ENCODE assay signal across 22 cellular contexts in the genomic region with DNA sequence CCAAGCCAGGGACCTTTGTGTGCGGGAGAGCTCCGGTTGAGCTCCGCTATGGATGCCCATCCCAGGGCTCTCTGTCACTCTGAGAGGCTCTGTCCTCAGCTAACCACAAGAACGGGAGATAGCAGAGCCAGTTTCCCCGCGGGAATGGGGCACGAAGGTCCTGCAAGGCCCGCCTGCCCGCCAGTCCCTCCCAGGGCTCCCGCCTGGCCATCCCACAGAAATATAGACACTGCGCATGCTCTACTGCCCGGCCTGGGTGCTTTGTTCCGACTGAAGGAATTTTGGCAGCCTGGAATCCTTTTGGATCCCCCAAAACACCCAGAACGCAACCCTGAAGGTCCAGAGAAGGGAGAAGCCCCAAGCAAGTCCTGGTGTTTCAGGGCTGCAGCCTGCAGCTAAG. TPM values are rescaled to one million over a fixed set of nuclear protein-coding genes. Genes with fewer than 3 reads are reported as not detected.
DNase-seq lines count a peak whose midpoint lies in the region; ATAC-seq, FAIRE-seq and TF ChIP-seq lines count a peak whose summit lies in the region.
"Had no signal": no experiment of that assay in that cellular context is flagged by ENCODE, and none has a peak within 500 bp of the region (broad histone marks: within the 10 kb centered on the region; RNA-seq: fewer than 3 reads in every experiment).

No MANE protein-coding gene starts in this region.

- POLR2A ChIA-PET in K562 (lab: Yijun Ruan, JAX): interaction anchor here (0.5 to 1.2 kb wide), 2 partner anchors 12 to 49 kb away, joined by 3 to 6 read pairs; no protein-coding TSS in a partner anchor
- POLR2A ChIA-PET in HepG2 (lab: Yijun Ruan, JAX): no interaction called here

- FAIRE-seq in K562 (lab: Jason Lieb, UNC) (no peak), HepG2 (lab: Jason Lieb, UNC) (no peak)
- FAIRE-seq: D721Med, GM12892 had no signal

- no peaks in the 10 kb centered on the region for H3K4me1 Mint-ChIP-seq in activated naive CD4-positive, alpha-beta T cell treated with anti-CD3 and anti-CD28 coated beads for 36 hours (ENCODE audit: low read depth)
- H3K4me1 Mint-ChIP-seq: CD4-positive, alpha-beta memory T cell had no signal

- DNase-seq in K562 (ENCODE audit: extremely low read depth in 1 of 4, low spot score in 3 of 4): no peak
- no peak for DNase-seq in HepG2 (ENCODE audit: low spot score)
- DNase-seq in middle frontal gyrus (ENCODE audit: extremely low spot score, low spot score): no peak
- DNase-seq in activated naive CD4-positive, alpha-beta T cell treated with anti-CD3 and anti-CD28 coated beads for 36 hours: no peak
- no peak for DNase-seq in globus pallidus (ENCODE audit: low spot score)
- no peak for DNase-seq in SHP77 treated with DMSO at 0.1 percent for 48 hours (lab: John Stamatoyannopoulos, UW)
- DNase-seq: CD4-positive, alpha-beta memory T cell; GDM1; NCI-H1694; NCI-H345 had no signal

- in situ Hi-C loops in K562 (cut with MboI) (no loop called here), HepG2 (cut with HindIII; ENCODE audit: extremely low pct_ligation_motif_present, low pct_unique_long_range_greater_than_20kb) (no loop called here)

- 0 out of 2 replicates have a peak overlapping the region, but pooled peaks have one; percentile 6 for H3K4me3 ChIP-seq in K562
- peak overlapping the region in 1 of 3 experiments; percentile 52; a peak in 1 of 6 replicates for H3K4me3 ChIP-seq in HepG2 (replicated peaks in 1 of 3; ENCODE audit: insufficient read depth in 1 of 3, low read depth in 2 of 3, low read length in 3 of 3)
- H3K4me3 ChIP-seq: GM23248, MG63, PC-9 had no signal

- H3K27ac Mint-ChIP-seq in activated naive CD4-positive, alpha-beta T cell treated with anti-CD3 and anti-CD28 coated beads for 36 hours: no peak overlapping the region
- H3K27ac Mint-ChIP-seq: CD4-positive, alpha-beta memory T cell had no signal

- H3K27me3 ChIP-seq in K562 (ENCODE audit: control insufficient read depth in 2 of 2, insufficient read depth in 2 of 2, low read length in 2 of 2) (no peaks in the 10 kb centered on the region; a peak in 1 of 5 replicates), HepG2 (ENCODE audit: control insufficient read depth in 1 of 2, insufficient read depth in 2 of 2, low read length in 2 of 2) (no peaks in the 10 kb centered on the region)
- H3K27me3 ChIP-seq: BE2C, MG63 had no signal

- no peaks in the 10 kb centered on the region for H3K36me3 ChIP-seq in K562 (ENCODE audit: control insufficient read depth, insufficient read depth, low read length)
- H3K36me3 ChIP-seq in HepG2 (replicated peaks in 1 of 2; ENCODE audit: control insufficient read depth in 1 of 2, insufficient read depth in 2 of 2, low read length in 2 of 2): no peaks in the 10 kb centered on the region
- H3K36me3 ChIP-seq: BE2C, MG63 had no signal

- no peak for TF ChIP-seq RAD21 in K562 (CRISPR knock-in tag; conservative IDR thresholded peaks at IDR 0.05 in 1 of 2, IDR thresholded peaks at IDR 0.05 in 1 of 2)
- no peak for TF ChIP-seq RAD21 in HepG2 (CRISPR knock-in tag; IDR thresholded peaks at IDR 0.05)

- TF ChIP-seq CTCF in K562 (IDR thresholded peaks at IDR 0.05 in 2 of 3, conservative IDR thresholded peaks at IDR 0.05 in 1 of 3; ENCODE audit: insufficient read depth in 2 of 3, low read depth in 1 of 3, low read length in 3 of 3) (no peak), HepG2 (CRISPR knock-in tag; IDR thresholded peaks at IDR 0.05) (no peak)

- H3K27me3 Mint-ChIP-seq in activated naive CD4-positive, alpha-beta T cell treated with anti-CD3 and anti-CD28 coated beads for 36 hours (ENCODE audit: low read depth): no peaks in the 10 kb centered on the region
- H3K27me3 Mint-ChIP-seq: CD4-positive, alpha-beta memory T cell had no signal

- H4K20me1 ChIP-seq in K562 (replicated peaks; ENCODE audit: control insufficient read depth, insufficient read depth, low read length) (no peaks in the 10 kb centered on the region), HepG2 (ENCODE audit: insufficient read depth, low read length) (no peaks in the 10 kb centered on the region)

- H3K4me1 ChIP-seq in K562 (replicated peaks in 1 of 2; ENCODE audit: control insufficient read depth in 2 of 2, insufficient read depth in 2 of 2, low read length in 2 of 2) (peaks cover 0 to 8% of the 10 kb centered on the region in 2 experiments; a peak in 2 of 5 replicates), HepG2 (ENCODE audit: insufficient read depth, low read length) (0 out of 2 replicates have a peak, but pooled peaks cover 7% of the 10 kb centered on the region)
- H3K4me1 ChIP-seq: BE2C had no signal

- BruUV-seq in K562 (replicated peaks; lab: Mats Ljungman, UMichigan): no TSS peak
- BruUV-seq in HepG2 (replicated peaks; lab: Mats Ljungman, UMichigan): no TSS peak

- H3K4me3 Mint-ChIP-seq in activated naive CD4-positive, alpha-beta T cell treated with anti-CD3 and anti-CD28 coated beads for 36 hours: no peak overlapping the region
- H3K4me3 Mint-ChIP-seq: CD4-positive, alpha-beta memory T cell had no signal

- intact Hi-C loops in K562 (cut with micrococcal nuclease) (loop anchor here (1.0 to 5.0 kb wide), 2 partner anchors 423 to 578 kb away; no protein-coding TSS in a partner anchor), HepG2 (cut with micrococcal nuclease; ENCODE audit: unreplicated experiment) (no loop called here)
- intact Hi-C loops in activated naive CD4-positive, alpha-beta T cell treated with anti-CD3 and anti-CD28 coated beads for 36 hours (cut with micrococcal nuclease): no loop called here

- peaks cover 10% of the 10 kb centered on the region for H3K9me3 Mint-ChIP-seq in activated naive CD4-positive, alpha-beta T cell treated with anti-CD3 and anti-CD28 coated beads for 36 hours

- peak overlapping the region; percentile 85 for H3K4me2 ChIP-seq in K562 (ENCODE audit: insufficient read depth, low read length)
- peak overlapping the region; percentile 73 for H3K4me2 ChIP-seq in HepG2 (ENCODE audit: low read depth, low read length)
- H3K4me2 ChIP-seq: KMS-11, PC-9, SK-N-SH had no signal

- CTCF ChIA-PET in K562 (lab: Yijun Ruan, JAX; ENCODE audit: low intra/inter-chr PET ratio): interaction anchor here (0.7 to 1.7 kb wide), 3 partner anchors 107 to 498 kb away, joined by 3 to 15 read pairs (median 4); no protein-coding TSS in a partner anchor
- CTCF ChIA-PET in HepG2 (lab: Yijun Ruan, JAX; ENCODE audit: low intra/inter-chr PET ratio, low total read pairs): no interaction called here
- CTCF ChIA-PET in activated naive CD4-positive, alpha-beta T cell treated with anti-CD3 and anti-CD28 coated beads for 36 hours (lab: Charles Lee): no interaction called here

- H2AFZ ChIP-seq in K562 (ENCODE audit: low read depth, low read length) (peak overlapping the region; percentile 92), HepG2 (ENCODE audit: low read length) (no peak overlapping the region)
- H2AFZ ChIP-seq: GM23248 had no signal

- H3K9me1 ChIP-seq in K562 (ENCODE audit: control insufficient read depth, insufficient read depth, low read length): no peaks in the 10 kb centered on the region

- TF ChIP-seq POLR2A in K562 (conservative IDR thresholded peaks at IDR 0.05) (no peak), HepG2 (IDR thresholded peaks at IDR 0.05; ENCODE audit: insufficient read depth in 1 of 2, low read depth in 2 of 2, low read length in 2 of 2) (no peak)

- no peak overlapping the region for H3K27ac ChIP-seq in K562 (ENCODE audit: extremely low read depth, low read depth, low read length)
- no peak overlapping the region for H3K27ac ChIP-seq in HepG2 (ENCODE audit: extremely low read length, insufficient read depth, low read length)
- H3K27ac ChIP-seq: GM23248, KMS-11, PC-9 had no signal

- ATAC-seq in HG03432 (IDR thresholded peaks at IDR 0.05; ENCODE audit: unreplicated experiment): peak; percentile 5
- ATAC-seq in K562: peak; percentile 36
- peak; percentile 50 for ATAC-seq in HepG2
- ATAC-seq: Right ventricle myocardium inferior had no signal

- no peaks in the 10 kb centered on the region for H3K79me2 ChIP-seq in K562 (ENCODE audit: control insufficient read depth, insufficient read depth, low read length)
- H3K79me2 ChIP-seq in HepG2 (ENCODE audit: insufficient read depth, low read length): no peaks in the 10 kb centered on the region

- 8% methylated on average over 13 of the region's 14 CpGs for WGBS in K562 (ENCODE audit: insufficient coverage, low coverage, missing lambda C conversion rate)
- 45% methylated on average over 6 of the region's 14 CpGs for WGBS in HepG2 (ENCODE audit: low lambda C conversion rate)

- peak overlapping the region in 1 of 2 experiments; percentile 75; a peak in 2 of 4 replicates for H3K9ac ChIP-seq in K562 (ENCODE audit: insufficient read depth in 1 of 2, low read depth in 2 of 2, low read length in 2 of 2)
- no peak overlapping the region for H3K9ac ChIP-seq in HepG2 (ENCODE audit: insufficient read depth, low read depth, low read length)
- H3K9ac ChIP-seq: GM23248, KMS-11, SK-N-SH had no signal

- TF ChIP-seq EP300 in K562 (IDR thresholded peaks at IDR 0.05; ENCODE audit: low read length): no peak
- TF ChIP-seq EP300 in HepG2 (IDR thresholded peaks at IDR 0.05; ENCODE audit: low read depth in 2 of 2, low read length in 2 of 2): no peak
- no peak for TF ChIP-seq EP300 in HepG2 (CRISPR knock-in tag; IDR thresholded peaks at IDR 0.05; ENCODE audit: borderline replicate concordance)

- no peaks in the 10 kb centered on the region for H3K36me3 Mint-ChIP-seq in activated naive CD4-positive, alpha-beta T cell treated with anti-CD3 and anti-CD28 coated beads for 36 hours (ENCODE audit: low read depth)
- H3K36me3 Mint-ChIP-seq: CD4-positive, alpha-beta memory T cell had no signal

- H3K9me3 ChIP-seq in K562 (replicated peaks; ENCODE audit: control insufficient read depth, insufficient read depth, low read depth, low read length) (no peaks in the 10 kb centered on the region), HepG2 (ENCODE audit: low read length) (no peaks in the 10 kb centered on the region)
- H3K9me3 ChIP-seq: BE2C, MG63, SK-N-SH had no signal

RNA-seq across cellular contexts. Expression of a gene that starts 8.6 kb away (rescaled TPM):
- not detected in 2 replicates for total RNA-seq in K562 (2011; cell fraction: chromatin; rRNA removed; ENCODE audit: low replicate concordance)
- total RNA-seq in K562 (2011; cell fraction: nucleolus; rRNA removed): not detected in 2 replicates
- not detected in 2 replicates for total RNA-seq in K562 (2011; cell fraction: nucleoplasm; rRNA removed)
- total RNA-seq in K562 (2014; rRNA removed): not detected in 2 replicates
- not detected in 2 replicates for total RNA-seq in K562 (2014; rRNA removed; fragmentation: Illumina TruSeq; extraction: Trizol)
- not detected in 2 replicates for total RNA-seq in K562 (2015; rRNA removed; fragmentation: Illumina TruSeq; extraction: Trizol)
- not detected in 2 replicates for total RNA-seq in K562 (2021)
- polyA plus RNA-seq in K562 (2011; rRNA removed): not detected in 2 replicates
- not detected in 2 replicates for polyA plus RNA-seq in K562 (2011; cell fraction: cytosol; rRNA removed)
- polyA plus RNA-seq in K562 (2011; cell fraction: nucleus; rRNA removed): not detected in 2 replicates
- polyA plus RNA-seq in K562 (2012): not detected in 2 replicates
- polyA plus RNA-seq in K562 (2014; fragmentation: Illumina TruSeq; extraction: Trizol): not detected in 2 replicates
- polyA plus RNA-seq in K562 (2014; fragmentation: Nextera tagmentation; extraction: Ambion mirVana): not detected
- not detected in 2 replicates for polyA plus RNA-seq in K562 (2014; rRNA removed)
- polyA minus RNA-seq in K562 (2011; rRNA and poly(A)+ RNA removed): not detected in 2 replicates
- not detected in 2 replicates for polyA minus RNA-seq in K562 (2011; cell fraction: cytosol; rRNA and poly(A)+ RNA removed)
- not detected in 2 replicates for polyA minus RNA-seq in K562 (2011; cell fraction: nucleus; rRNA and poly(A)+ RNA removed)
- total RNA-seq in HepG2 (2016; rRNA removed; fragmentation: Illumina TruSeq; extraction: Trizol): not detected in 2 replicates
- total RNA-seq in HepG2 (2016; cell fraction: cytosol; rRNA removed; fragmentation: Illumina TruSeq; extraction: Trizol; ENCODE audit: low read depth): not detected in 2 replicates
- not detected in 2 replicates for total RNA-seq in HepG2 (2016; cell fraction: insoluble cytoplasmic fraction; rRNA removed; fragmentation: Illumina TruSeq; extraction: Trizol)
- not detected in 2 replicates for total RNA-seq in HepG2 (2016; cell fraction: membrane; rRNA removed; fragmentation: Illumina TruSeq; extraction: Trizol)
- not detected in 2 replicates for total RNA-seq in HepG2 (2016; cell fraction: nucleus; rRNA removed; fragmentation: Illumina TruSeq; extraction: Trizol)
- polyA plus RNA-seq in HepG2 (2011; rRNA removed): not detected in 2 replicates
- polyA plus RNA-seq in HepG2 (2011; cell fraction: cytosol; rRNA removed): not detected in 2 replicates
- polyA plus RNA-seq in HepG2 (2011; cell fraction: nucleus; rRNA removed): not detected in 2 replicates
- not detected in 2 replicates for polyA plus RNA-seq in HepG2 (2012)
- not detected in 2 replicates for polyA plus RNA-seq in HepG2 (2016; cell fraction: cytosol; fragmentation: Illumina TruSeq; extraction: Trizol; ENCODE audit: low read depth)
- polyA plus RNA-seq in HepG2 (2016; cell fraction: insoluble cytoplasmic fraction; fragmentation: Illumina TruSeq; extraction: Trizol; ENCODE audit: low read depth): not detected in 2 replicates
- polyA plus RNA-seq in HepG2 (2016; cell fraction: membrane; fragmentation: Illumina TruSeq; extraction: Trizol; ENCODE audit: low read depth): not detected in 2 replicates
- polyA plus RNA-seq in HepG2 (2016; cell fraction: nucleus; fragmentation: Illumina TruSeq; extraction: Trizol; ENCODE audit: insufficient read depth, low read depth): not detected in 2 replicates
- polyA minus RNA-seq in HepG2 (2011; rRNA and poly(A)+ RNA removed; ENCODE audit: low replicate concordance): not detected in 2 replicates
- not detected in 2 replicates for polyA minus RNA-seq in HepG2 (2011; cell fraction: cytosol; rRNA and poly(A)+ RNA removed)
- polyA minus RNA-seq in HepG2 (2011; cell fraction: nucleus; rRNA and poly(A)+ RNA removed): not detected in 2 replicates
- total RNA-seq in activated naive CD4-positive, alpha-beta T cell treated with anti-CD3 and anti-CD28 coated beads for 36 hours: not detected
- total RNA-seq: CD4-positive, alpha-beta memory T cell; GM23248; HT-29; PC-9; Right ventricle myocardium inferior had no signal
- polyA plus RNA-seq: AG04450; CD4-positive, alpha-beta memory T cell; GM23248; SK-N-SH had no signal

RNA-seq across cellular contexts. Expression of a gene that starts 19.4 kb away (rescaled TPM):
- total RNA-seq in K562 (2011; cell fraction: chromatin; rRNA removed; ENCODE audit: low replicate concordance): not detected in 2 replicates
- not detected in 2 replicates for total RNA-seq in K562 (2011; cell fraction: nucleolus; rRNA removed)
- total RNA-seq in K562 (2011; cell fraction: nucleoplasm; rRNA removed): not detected in 2 replicates
- not detected in 2 replicates for total RNA-seq in K562 (2014; rRNA removed)
- total RNA-seq in K562 (2014; rRNA removed; fragmentation: Illumina TruSeq; extraction: Trizol): not detected in 2 replicates
- not detected in 2 replicates for total RNA-seq in K562 (2015; rRNA removed; fragmentation: Illumina TruSeq; extraction: Trizol)
- not detected in 2 replicates for total RNA-seq in K562 (2021)
- not detected in 2 replicates for polyA plus RNA-seq in K562 (2011; rRNA removed)
- not detected in 2 replicates for polyA plus RNA-seq in K562 (2011; cell fraction: cytosol; rRNA removed)
- not detected in 2 replicates for polyA plus RNA-seq in K562 (2011; cell fraction: nucleus; rRNA removed)
- not detected in 2 replicates for polyA plus RNA-seq in K562 (2012)
- not detected in 2 replicates for polyA plus RNA-seq in K562 (2014; fragmentation: Illumina TruSeq; extraction: Trizol)
- not detected for polyA plus RNA-seq in K562 (2014; fragmentation: Nextera tagmentation; extraction: Ambion mirVana)
- not detected in 2 replicates for polyA plus RNA-seq in K562 (2014; rRNA removed)
- not detected in 2 replicates for polyA minus RNA-seq in K562 (2011; rRNA and poly(A)+ RNA removed)
- not detected in 2 replicates for polyA minus RNA-seq in K562 (2011; cell fraction: cytosol; rRNA and poly(A)+ RNA removed)
- polyA minus RNA-seq in K562 (2011; cell fraction: nucleus; rRNA and poly(A)+ RNA removed): not detected in 2 replicates
- total RNA-seq in HepG2 (2016; rRNA removed; fragmentation: Illumina TruSeq; extraction: Trizol): not detected in 2 replicates
- total RNA-seq in HepG2 (2016; cell fraction: cytosol; rRNA removed; fragmentation: Illumina TruSeq; extraction: Trizol; ENCODE audit: low read depth): not detected in 2 replicates
- total RNA-seq in HepG2 (2016; cell fraction: insoluble cytoplasmic fraction; rRNA removed; fragmentation: Illumina TruSeq; extraction: Trizol): not detected in 2 replicates
- total RNA-seq in HepG2 (2016; cell fraction: membrane; rRNA removed; fragmentation: Illumina TruSeq; extraction: Trizol): not detected in 2 replicates
- total RNA-seq in HepG2 (2016; cell fraction: nucleus; rRNA removed; fragmentation: Illumina TruSeq; extraction: Trizol): not detected in 2 replicates
- polyA plus RNA-seq in HepG2 (2011; rRNA removed): not detected in 2 replicates
- polyA plus RNA-seq in HepG2 (2011; cell fraction: cytosol; rRNA removed): not detected in 2 replicates
- not detected in 2 replicates for polyA plus RNA-seq in HepG2 (2011; cell fraction: nucleus; rRNA removed)
- not detected in 2 replicates for polyA plus RNA-seq in HepG2 (2012)
- not detected in 2 replicates for polyA plus RNA-seq in HepG2 (2016; cell fraction: cytosol; fragmentation: Illumina TruSeq; extraction: Trizol; ENCODE audit: low read depth)
- polyA plus RNA-seq in HepG2 (2016; cell fraction: insoluble cytoplasmic fraction; fragmentation: Illumina TruSeq; extraction: Trizol; ENCODE audit: low read depth): not detected in 2 replicates
- polyA plus RNA-seq in HepG2 (2016; cell fraction: membrane; fragmentation: Illumina TruSeq; extraction: Trizol; ENCODE audit: low read depth): not detected in 2 replicates
- polyA plus RNA-seq in HepG2 (2016; cell fraction: nucleus; fragmentation: Illumina TruSeq; extraction: Trizol; ENCODE audit: insufficient read depth, low read depth): not detected in 2 replicates
- polyA minus RNA-seq in HepG2 (2011; rRNA and poly(A)+ RNA removed; ENCODE audit: low replicate concordance): not detected in 2 replicates
- not detected in 2 replicates for polyA minus RNA-seq in HepG2 (2011; cell fraction: cytosol; rRNA and poly(A)+ RNA removed)
- polyA minus RNA-seq in HepG2 (2011; cell fraction: nucleus; rRNA and poly(A)+ RNA removed): not detected in 2 replicates
- total RNA-seq in activated naive CD4-positive, alpha-beta T cell treated with anti-CD3 and anti-CD28 coated beads for 36 hours: not detected
- total RNA-seq: CD4-positive, alpha-beta memory T cell; GM23248; HT-29; PC-9; Right ventricle myocardium inferior had no signal
- polyA plus RNA-seq: AG04450; CD4-positive, alpha-beta memory T cell; GM23248; SK-N-SH had no signal
